ENCODE assay signal across 27 cellular contexts in genomic region chr18:59172664-59173249, GRCh38. TPM values are rescaled to one million over a fixed set of nuclear protein-coding genes. Genes with fewer than 3 reads are reported as not detected.
"Had no signal": no experiment of that assay in that cellular context is flagged by ENCODE, and none has a peak within 500 bp of the region (broad histone marks: within the 10 kb centered on the region; RNA-seq: fewer than 3 reads in every experiment).

No MANE protein-coding gene starts in this region.

- DNase-seq: activated CD4-positive, alpha-beta T cell treated with anti-CD3 and anti-CD28 coated beads for 4 hours; activated CD4-positive, alpha-beta T cell treated with anti-CD3 and anti-CD28 coated beads, Interleukin-2, amount 50 U/mL, for 48 hours; activated CD8-positive, alpha-beta memory T cell treated with anti-CD3 and anti-CD28 coated beads, Interleukin-2, amount 50 U/mL, for 48 hours; activated effector memory CD4-positive, alpha-beta T cell treated with Interleukin-2 at 50 U/mL for 16 hours; activated naive CD4-positive, alpha-beta T cell treated with anti-CD3 and anti-CD28 coated beads for 36 hours; activated T-cell treated with anti-CD3 and anti-CD28 coated beads, Interleukin-2, amount 50 U/mL, for 48 hours; body of pancreas; heart left ventricle; islet precursor cell; left cardiac atrium; ovary; stimulated activated CD4-positive, alpha-beta T cell treated with anti-CD3 and anti-CD28 coated beads, Interleukin-12 subunit alpha, Interleukin-12 subunit beta, amount 100 ng/mL, for 4 hours; stimulated activated CD4-positive, alpha-beta T cell treated with anti-CD3 and anti-CD28 coated beads, Interleukin-4, amount 100 ng/mL, for 4 hours; stimulated activated naive CD8-positive, alpha-beta T cell treated with anti-CD3 and anti-CD28 coated beads, Interleukin-15, Interleukin-2, amounts not matched to agents 100 U/mL and 50 U/mL, for 24 hours; upper lobe of right lung had no signal

- H3K4me1 Mint-ChIP-seq: memory B cell had no signal

- H3K36me3 ChIP-seq: cardiac muscle cell, heart left ventricle, neutrophil, ovary, prostate gland, right atrium auricular region, upper lobe of right lung had no signal

- H3K4me3 ChIP-seq: body of pancreas, cardiac muscle cell, heart left ventricle, ovary, prostate gland, right atrium auricular region, upper lobe of right lung had no signal

- ATAC-seq: body of pancreas; heart left ventricle; left cardiac atrium; natural killer cell treated with Interleukin-12 subunit alpha and Interleukin-12 subunit beta and Interleukin-15 and Interleukin-18, amount 100 ng/mL, for 72 hours; stimulated activated naive CD8-positive, alpha-beta T cell treated with anti-CD3 and anti-CD28 coated beads, Interleukin-15, Interleukin-2, amounts not matched to agents 100 U/mL and 50 U/mL, for 24 hours; upper lobe of right lung had no signal

- H3K4me1 ChIP-seq: body of pancreas, heart left ventricle, prostate gland, right atrium auricular region, upper lobe of right lung had no signal

- H3K27me3 ChIP-seq: body of pancreas, cardiac muscle cell, neutrophil, ovary, right atrium auricular region, upper lobe of right lung had no signal

- H3K27ac ChIP-seq: body of pancreas, cardiac muscle cell, epithelial cell of prostate, heart left ventricle, neutrophil, ovary, prostate gland, right atrium auricular region, upper lobe of right lung had no signal

- H3K9me3 ChIP-seq: neutrophil, ovary, prostate gland had no signal

- H3K27ac Mint-ChIP-seq: activated naive CD4-positive, alpha-beta T cell treated with anti-CD3 and anti-CD28 coated beads for 36 hours; memory B cell; natural killer cell treated with Interleukin-12 subunit alpha and Interleukin-12 subunit beta and Interleukin-15 and Interleukin-18, amount 100 ng/mL, for 72 hours; T-helper 2 cell treated with Interferon-gamma antibody and Interleukin-4, amounts not matched to agents 5 μg/mL and 100 μg/mL, for 36 hours had no signal

- H3K4me3 Mint-ChIP-seq: activated naive CD4-positive, alpha-beta T cell treated with anti-CD3 and anti-CD28 coated beads for 36 hours; memory B cell; natural killer cell treated with Interleukin-12 subunit alpha and Interleukin-12 subunit beta and Interleukin-15 and Interleukin-18, amount 100 ng/mL, for 72 hours; T-helper 2 cell treated with Interferon-gamma antibody and Interleukin-4, amounts not matched to agents 5 μg/mL and 100 μg/mL, for 36 hours had no signal

RNA-seq across cellular contexts. Expression of gene GRP, which starts 47.2 kb away (rescaled TPM):
- total RNA-seq: activated CD8-positive, alpha-beta memory T cell treated with anti-CD3 and anti-CD28 coated beads for 36 hours; activated naive CD4-positive, alpha-beta T cell treated with anti-CD3 and anti-CD28 coated beads for 36 hours; cerebellum; heart left ventricle; left cardiac atrium; lower leg skin; natural killer cell treated with Interleukin-12 subunit alpha and Interleukin-12 subunit beta and Interleukin-15 and Interleukin-18, amount 100 ng/mL, for 72 hours; right atrium auricular region; subcutaneous adipose tissue; upper lobe of right lung had no signal
- polyA plus RNA-seq: cardiac muscle cell, heart left ventricle, ovary had no signal
